In genomic region chr22:38240734-38241252, GRCh38 we compare ENCODE assay signal across 9 cellular contexts. TPM values are rescaled to one million over a fixed set of nuclear protein-coding genes. Genes with fewer than 3 reads are reported as not detected.
A peak's percentile ranks its signal among the peaks of the same experiment; 100 is the strongest.
DNase-seq lines count a peak whose midpoint lies in the region; ATAC-seq and TF ChIP-seq lines count a peak whose summit lies in the region.
"Had no signal": no experiment of that assay in that cellular context is flagged by ENCODE, and none has a peak within 500 bp of the region (broad histone marks: within the 10 kb centered on the region; RNA-seq: fewer than 3 reads in every experiment).

No MANE protein-coding gene starts in this region.

- peak in 1 of 2 donors; percentile 26 for TF ChIP-seq EP300 in tibial nerve (IDR thresholded peaks at IDR 0.05)

- DNase-seq in GM23338 (ENCODE audit: low spot score) (peak; percentile 86), SHP77 treated with DMSO at 0.1 percent for 48 hours (lab: John Stamatoyannopoulos, UW) (peak; percentile 16), fibroblast of the conjunctiva (ENCODE audit: low read depth) (peak; percentile 71), putamen (ENCODE audit: low spot score) (peak; percentile 72), tibial nerve (ENCODE audit: low spot score in 2 of 2) (no peak)
- DNase-seq: stimulated activated naive CD8-positive, alpha-beta T cell treated with anti-CD3 and anti-CD28 coated beads, Interleukin-15, Interleukin-2, amounts not matched to agents 100 U/mL and 50 U/mL, for 24 hours had no signal

- peak overlapping the region; percentile 5; the same call in 1 of the 3 replicates for H3K4me3 Mint-ChIP-seq in GM23338

- peak; percentile 94 for ATAC-seq in GM23338
- no peak for ATAC-seq in HG02588 (IDR thresholded peaks at IDR 0.05; ENCODE audit: unreplicated experiment)
- ATAC-seq in HG02642 (IDR thresholded peaks at IDR 0.05; ENCODE audit: poor library complexity, unreplicated experiment), result no peak
- no peak for ATAC-seq in HG02759 (IDR thresholded peaks at IDR 0.05; ENCODE audit: unreplicated experiment)
- ATAC-seq: stimulated activated naive CD8-positive, alpha-beta T cell treated with anti-CD3 and anti-CD28 coated beads, Interleukin-15, Interleukin-2, amounts not matched to agents 100 U/mL and 50 U/mL, for 24 hours had no signal

- no peaks in the 10 kb centered on the region for H3F3A ChIP-seq in GM23338 (replicated peaks; ENCODE audit: low read depth)

- no peaks in the 10 kb centered on the region for H3K9me2 ChIP-seq in GM23338 (ENCODE audit: insufficient read depth)

- H3K4me1 ChIP-seq in GM23338 (ENCODE audit: insufficient read depth) (0 out of 2 replicates have a peak, but pooled peaks cover 2% of the 10 kb centered on the region), tibial nerve (peaks cover 6 to 86% (median 34%) of the 10 kb centered on the region in 4 donors)

- H3K4me3 ChIP-seq in GM23338 (no peak overlapping the region), tibial nerve (no peak overlapping the region)

- H3K9me3 Mint-ChIP-seq in GM23338, result no peaks in the 10 kb centered on the region

- H3K27ac ChIP-seq in GM23338 (ENCODE audit: low read depth), result peak overlapping the region; percentile 37
- peak overlapping the region in 2 of 4 donors; percentile 84 to 87 for H3K27ac ChIP-seq in tibial nerve

- H3K79me2 ChIP-seq in GM23338 (replicated peaks; ENCODE audit: insufficient read depth), result no peaks in the 10 kb centered on the region

- no peak overlapping the region for H3K4me2 ChIP-seq in GM23338

- H3K36me3 ChIP-seq in GM23338 (ENCODE audit: insufficient read depth) (no peaks in the 10 kb centered on the region; the same call in 1 of the 2 replicates), tibial nerve (peaks cover 0 to 32% (median 0%) of the 10 kb centered on the region in 3 donors)

- H3K36me3 Mint-ChIP-seq in GM23338 (ENCODE audit: low read depth), result peaks cover 15% of the 10 kb centered on the region

- H3K27me3 ChIP-seq in GM23338 (ENCODE audit: insufficient read depth) (no peaks in the 10 kb centered on the region), tibial nerve (no peaks in the 10 kb centered on the region)

- no peak overlapping the region for H2AFZ ChIP-seq in GM23338

- peak overlapping the region; percentile 97 for H3K27ac Mint-ChIP-seq in GM23338

- no peak for TF ChIP-seq POLR2A in tibial nerve (IDR thresholded peaks at IDR 0.05)

- no peaks in the 10 kb centered on the region for H3K9me3 ChIP-seq in tibial nerve

- 49 to 65% methylated on average over 6 of the region's 6 CpGs for WGBS in tibial nerve, 2 donors

- peaks cover 35% of the 10 kb centered on the region for H3K4me1 Mint-ChIP-seq in GM23338

- peaks cover 10% of the 10 kb centered on the region for H3K27me3 Mint-ChIP-seq in GM23338 (ENCODE audit: insufficient read depth, low read depth, poor library complexity)

- no peak for TF ChIP-seq CTCF in GM23338 (conservative IDR thresholded peaks at IDR 0.05; ENCODE audit: low read depth in 2 of 2)
- no peak for TF ChIP-seq CTCF in tibial nerve (IDR thresholded peaks at IDR 0.05)

- H4K20me1 ChIP-seq in GM23338 (replicated peaks; ENCODE audit: insufficient read depth), result no peaks in the 10 kb centered on the region

TF ChIP-seq in GM23338, 12 proteins besides CTCF, POLR2A, EP300 and RAD21 (continues in another document):
- TF ChIP-seq, protein P1, sequence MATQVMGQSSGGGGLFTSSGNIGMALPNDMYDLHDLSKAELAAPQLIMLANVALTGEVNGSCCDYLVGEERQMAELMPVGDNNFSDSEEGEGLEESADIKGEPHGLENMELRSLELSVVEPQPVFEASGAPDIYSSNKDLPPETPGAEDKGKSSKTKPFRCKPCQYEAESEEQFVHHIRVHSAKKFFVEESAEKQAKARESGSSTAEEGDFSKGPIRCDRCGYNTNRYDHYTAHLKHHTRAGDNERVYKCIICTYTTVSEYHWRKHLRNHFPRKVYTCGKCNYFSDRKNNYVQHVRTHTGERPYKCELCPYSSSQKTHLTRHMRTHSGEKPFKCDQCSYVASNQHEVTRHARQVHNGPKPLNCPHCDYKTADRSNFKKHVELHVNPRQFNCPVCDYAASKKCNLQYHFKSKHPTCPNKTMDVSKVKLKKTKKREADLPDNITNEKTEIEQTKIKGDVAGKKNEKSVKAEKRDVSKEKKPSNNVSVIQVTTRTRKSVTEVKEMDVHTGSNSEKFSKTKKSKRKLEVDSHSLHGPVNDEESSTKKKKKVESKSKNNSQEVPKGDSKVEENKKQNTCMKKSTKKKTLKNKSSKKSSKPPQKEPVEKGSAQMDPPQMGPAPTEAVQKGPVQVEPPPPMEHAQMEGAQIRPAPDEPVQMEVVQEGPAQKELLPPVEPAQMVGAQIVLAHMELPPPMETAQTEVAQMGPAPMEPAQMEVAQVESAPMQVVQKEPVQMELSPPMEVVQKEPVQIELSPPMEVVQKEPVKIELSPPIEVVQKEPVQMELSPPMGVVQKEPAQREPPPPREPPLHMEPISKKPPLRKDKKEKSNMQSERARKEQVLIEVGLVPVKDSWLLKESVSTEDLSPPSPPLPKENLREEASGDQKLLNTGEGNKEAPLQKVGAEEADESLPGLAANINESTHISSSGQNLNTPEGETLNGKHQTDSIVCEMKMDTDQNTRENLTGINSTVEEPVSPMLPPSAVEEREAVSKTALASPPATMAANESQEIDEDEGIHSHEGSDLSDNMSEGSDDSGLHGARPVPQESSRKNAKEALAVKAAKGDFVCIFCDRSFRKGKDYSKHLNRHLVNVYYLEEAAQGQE (IDR thresholded peaks at IDR 0.05; ENCODE audit: unreplicated experiment), result no peak
- no peak for TF ChIP-seq POLR2AphosphoS5 (IDR thresholded peaks at IDR 0.05; ENCODE audit: low read depth)
- TF ChIP-seq CREB1 (CRISPR knock-in tag; IDR thresholded peaks at IDR 0.05; ENCODE audit: low read depth), result peak; percentile 68
- no peak for TF ChIP-seq EZH2phosphoT487 (IDR thresholded peaks at IDR 0.05; ENCODE audit: unreplicated experiment)
- no peak for TF ChIP-seq STAT1 (IDR thresholded peaks at IDR 0.05; ENCODE audit: unreplicated experiment)
- TF ChIP-seq JUNB (IDR thresholded peaks at IDR 0.05; ENCODE audit: unreplicated experiment), result no peak
- no peak for TF ChIP-seq NANOG (IDR thresholded peaks at IDR 0.05; ENCODE audit: borderline replicate concordance)
- TF ChIP-seq ZNF114 (CRISPR knock-in tag; IDR thresholded peaks at IDR 0.05), result no peak
- no peak for TF ChIP-seq ETS1 (IDR thresholded peaks at IDR 0.05)
- no peak for TF ChIP-seq EZH2 (IDR thresholded peaks at IDR 0.05; ENCODE audit: low read depth, unreplicated experiment)

RNA-seq across cellular contexts. Expression of gene TMEM184B, which starts 32.0 kb away (rescaled TPM):
- total RNA-seq in GM23338 (2014; rRNA removed; shearing (Covaris generic)), result 76.5 and 95.1 TPM in 2 replicates
- 40.7 and 42.2 TPM in 2 replicates for polyA plus RNA-seq in GM23338 (2016; fragmentation: Nextera tagmentation; extraction: Ambion mirVana)
- 100 to 1,000 TPM in 1 of 4 donors, 10 to 100 TPM in 3; 61.1 to 138 (median 72.0) TPM for total RNA-seq in tibial nerve

RNA-seq across cellular contexts. Expression of gene MAFF, which starts 39.0 kb away (rescaled TPM):
- total RNA-seq in GM23338 (2014; rRNA removed; shearing (Covaris generic)), result 7.7 and 8.9 TPM in 2 replicates
- 2.2 and 2.3 TPM in 2 replicates for polyA plus RNA-seq in GM23338 (2016; fragmentation: Nextera tagmentation; extraction: Ambion mirVana)
- total RNA-seq in tibial nerve, result 100 to 1,000 TPM in 2 of 4 donors, 10 to 100 TPM in 2; 68.1 to 110 (median 96.8) TPM

RNA-seq across cellular contexts. Expression of gene PLA2G6, which starts 59.2 kb away (rescaled TPM):
- 6.3 and 12.6 TPM in 2 replicates for total RNA-seq in GM23338 (2014; rRNA removed; shearing (Covaris generic))
- polyA plus RNA-seq in GM23338 (2016; fragmentation: Nextera tagmentation; extraction: Ambion mirVana), result 4.5 and 5.8 TPM in 2 replicates
- 10 to 100 TPM; 48.5 to 60.3 (median 55.1) TPM for total RNA-seq in tibial nerve

Comparison
In these comparisons a context has a peak if more than half of its experiments do, and no peak if none do; other contexts are left out.
1. DNase-seq: peak in GM23338 (single experiment), SHP77 treated with DMSO at 0.1 percent for 48 hours (single experiment), fibroblast of the conjunctiva (single experiment) and putamen (single experiment); none in tibial nerve (0 of 2).